ENCODE assay signal across 14 cellular contexts in the genomic region with DNA sequence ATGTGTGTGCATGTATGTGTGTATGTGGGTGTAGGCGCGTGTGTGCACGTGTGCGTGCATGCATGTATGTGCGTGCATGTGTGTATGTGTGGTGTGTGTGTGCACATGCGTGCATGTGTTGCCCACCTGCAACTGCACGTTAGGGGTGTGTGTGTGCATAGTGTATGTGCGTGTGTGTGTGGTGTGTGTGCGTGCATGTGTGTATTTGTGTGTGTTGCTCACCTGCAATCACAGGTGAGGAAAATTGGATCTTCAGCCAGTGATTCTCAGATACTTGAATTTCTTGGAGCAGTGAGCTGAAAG. TPM values are rescaled to one million over a fixed set of nuclear protein-coding genes. Genes with fewer than 3 reads are reported as not detected.
A peak's percentile ranks its signal among the peaks of the same experiment; 100 is the strongest.
DNase-seq lines count a peak whose midpoint lies in the region; FAIRE-seq and TF ChIP-seq lines count a peak whose summit lies in the region.
"Had no signal": no experiment of that assay in that cellular context is flagged by ENCODE, and none has a peak within 500 bp of the region (broad histone marks: within the 10 kb centered on the region; RNA-seq: fewer than 3 reads in every experiment).

No MANE protein-coding gene starts in this region.

- H2AK5ac ChIP-seq in H1 (ENCODE audit: low read depth, low read length): peak overlapping the region; percentile 58; the same call in 1 of the 2 replicates

- H4K91ac ChIP-seq in H1 (replicated peaks; ENCODE audit: insufficient read length, low read length): peak overlapping the region; percentile 89

- H3K23ac ChIP-seq in H1 (ENCODE audit: insufficient read length): no peak overlapping the region

- peak; percentile 87 for FAIRE-seq in HTR-8/SVneo (lab: Jason Lieb, UNC)
- no peak for FAIRE-seq in H1 (lab: Jason Lieb, UNC)
- FAIRE-seq: K562 had no signal

- TF ChIP-seq CTCF in H1 (IDR thresholded peaks at IDR 0.05; ENCODE audit: control extremely low read depth in 1 of 3, insufficient read depth in 1 of 3, low read depth in 1 of 3, low read length in 3 of 3) (no peak), mesothelial cell of epicardium (IDR thresholded peaks at IDR 0.05; ENCODE audit: unreplicated experiment) (no peak), transverse colon (IDR thresholded peaks at IDR 0.05) (no peak)

- no peak overlapping the region for H3K56ac ChIP-seq in H1 (replicated peaks; ENCODE audit: insufficient read length, low read depth, low read length)

- no peak overlapping the region for H4K8ac ChIP-seq in H1 (ENCODE audit: extremely low read depth, insufficient read depth, low read length)

- H2BK120ac ChIP-seq in H1 (replicated peaks; ENCODE audit: low read depth, low read length): peak overlapping the region; percentile 33

- H4K20me1 ChIP-seq in H1 (replicated peaks in 1 of 2; ENCODE audit: control insufficient read depth in 1 of 2, insufficient read depth in 2 of 2, low read length in 2 of 2): peaks cover 0 to 3% of the 10 kb centered on the region in 2 experiments

- no peak overlapping the region for H4K5ac ChIP-seq in H1 (ENCODE audit: insufficient read length, low read depth, low read length)

- H3K36me3 Mint-ChIP-seq in mesothelial cell of epicardium: no peaks in the 10 kb centered on the region

- H3K18ac ChIP-seq in H1 (ENCODE audit: extremely low read depth, low read length): no peak overlapping the region

- H3K79me2 ChIP-seq in H1 (ENCODE audit: control insufficient read depth in 1 of 2, insufficient read depth in 2 of 2, low read length in 2 of 2): no peaks in the 10 kb centered on the region

- no peak overlapping the region for H3K4me3 ChIP-seq in H1 (ENCODE audit: extremely low read depth in 1 of 4, insufficient read depth in 2 of 4, low read depth in 3 of 4, low read length in 4 of 4)
- H3K4me3 ChIP-seq in transverse colon: no peak overlapping the region
- H3K4me3 ChIP-seq: K562, PC-9 had no signal

- no peaks in the 10 kb centered on the region for H3K9me3 Mint-ChIP-seq in mesothelial cell of epicardium
- H3K9me3 Mint-ChIP-seq: CD14-positive monocyte had no signal

- CTCF ChIA-PET in H1 (lab: Charles Lee; ENCODE audit: partially characterized antibody): interaction anchor here (0.7 to 3.1 kb wide), 2 partner anchors 217 to 219 kb away, joined by 4 to 18 read pairs; no protein-coding TSS in a partner anchor

- H3K27me3 ChIP-seq in H1 (replicated peaks in 1 of 4; ENCODE audit: control insufficient read depth in 3 of 4, extremely low read depth in 1 of 4, insufficient read depth in 3 of 4, low read length in 3 of 4) (no peaks in the 10 kb centered on the region), transverse colon (no peaks in the 10 kb centered on the region)

- no peaks in the 10 kb centered on the region for H3K23me2 ChIP-seq in H1 (ENCODE audit: low read depth, low read length)

- peak overlapping the region; percentile 63; the same call in 1 of the 2 replicates for H2BK15ac ChIP-seq in H1 (ENCODE audit: low read length)

- no peak overlapping the region for H3K4me3 Mint-ChIP-seq in mesothelial cell of epicardium

- no peak overlapping the region for H3K9ac ChIP-seq in H1 (replicated peaks in 1 of 4; ENCODE audit: extremely low read depth in 1 of 4, low read depth in 3 of 4, low read length in 3 of 4)

- H3K4me1 Mint-ChIP-seq in mesothelial cell of epicardium: peaks cover 2% of the 10 kb centered on the region

- H3K27ac ChIP-seq in H1 (ENCODE audit: low read depth, low read length) (no peak overlapping the region), transverse colon (no peak overlapping the region)
- H3K27ac ChIP-seq: PC-9 had no signal

- H2AFZ ChIP-seq in H1 (ENCODE audit: low read length): no peak overlapping the region
- H2AFZ ChIP-seq: PC-9 had no signal

- TF ChIP-seq POLR2A in H1 (IDR thresholded peaks at IDR 0.05; ENCODE audit: control extremely low read depth in 1 of 2, low read depth in 2 of 2, low read length in 2 of 2) (no peak), transverse colon (IDR thresholded peaks at IDR 0.05) (peak; percentile 8)

- no peak for TF ChIP-seq RAD21 in H1 (IDR thresholded peaks at IDR 0.05 in 1 of 2, conservative IDR thresholded peaks at IDR 0.05 in 1 of 2; ENCODE audit: low read depth in 2 of 2, low read length in 2 of 2)

- peak overlapping the region; percentile 18; the same call in 1 of the 2 replicates for H2BK12ac ChIP-seq in H1 (ENCODE audit: low read depth, low read length)

- 91% methylated on average over 9 of the region's 9 CpGs; no CpG with 5 or more reads in 1 of the 2 experiments for WGBS in H1 (ENCODE audit: extremely low coverage in 1 of 2, insufficient coverage in 1 of 2, insufficient read length in 1 of 2, insufficient replicate concordance in 2 of 2, low coverage in 1 of 2, low lambda C conversion rate in 2 of 2, missing lambda C conversion rate in 1 of 2), 2 experiments
- 95 to 97% methylated on average over 7 to 9 of the region's 9 CpGs for WGBS in transverse colon (ENCODE audit: low coverage in 1 of 2), 2 donors

- H3K4me1 ChIP-seq in H1 (replicated peaks in 1 of 4; ENCODE audit: control insufficient read depth in 3 of 4, insufficient read depth in 4 of 4, low read length in 3 of 4) (peaks cover 0 to 16% (median 12%) of the 10 kb centered on the region in 4 experiments; a peak in 6 of 7 replicates), transverse colon (peaks cover 0 to 7% (median 2%) of the 10 kb centered on the region in 4 donors)

- no peaks in the 10 kb centered on the region for H3K79me1 ChIP-seq in H1 (ENCODE audit: low read depth, low read length)

- no peaks in the 10 kb centered on the region; a peak in 1 of 8 replicates for H3K36me3 ChIP-seq in H1 (ENCODE audit: control insufficient read depth in 2 of 4, insufficient read depth in 4 of 4, low read length in 3 of 4)
- no peaks in the 10 kb centered on the region for H3K36me3 ChIP-seq in transverse colon

- H3K4me2 ChIP-seq in H1 (ENCODE audit: insufficient read depth in 1 of 2, low read depth in 2 of 2, low read length in 2 of 2): no peak overlapping the region

- no peak overlapping the region for H3K27ac Mint-ChIP-seq in mesothelial cell of epicardium
- H3K27ac Mint-ChIP-seq: CD14-positive monocyte had no signal

- no peak overlapping the region for H2BK5ac ChIP-seq in H1 (ENCODE audit: low read depth, low read length)

- no peaks in the 10 kb centered on the region for H3K9me3 ChIP-seq in H1 (ENCODE audit: insufficient read depth in 2 of 2, low read depth in 1 of 2, low read length in 1 of 2)
- no peaks in the 10 kb centered on the region for H3K9me3 ChIP-seq in transverse colon
- H3K9me3 ChIP-seq: Caco-2 had no signal

- POLR2A ChIA-PET in H1 (lab: Charles Lee; ENCODE audit: partially characterized antibody): no interaction called here

- intact Hi-C loops in transverse colon (cut with DNase I; ENCODE audit: low total_unique reads): loop anchor here (5.0 to 10.0 kb wide), 2 partner anchors 171 to 213 kb away; a partner anchor contains a TSS

- H3K27me3 Mint-ChIP-seq in mesothelial cell of epicardium (ENCODE audit: low read depth): peaks cover 17% of the 10 kb centered on the region

- no peak for DNase-seq in HTR-8/SVneo (ENCODE audit: insufficient read length, low spot score)
- DNase-seq in H1 (ENCODE audit: low read depth in 1 of 2, low spot score in 2 of 2): no peak
- DNase-seq in mesothelial cell of epicardium (ENCODE audit: low spot score in 2 of 2, unreplicated experiment in 2 of 2): peak; percentile 1 to 26
- no peak for DNase-seq in transverse colon
- DNase-seq in glomerular visceral epithelial cell (ENCODE audit: extremely low spot score): no peak
- DNase-seq in activated naive CD4-positive, alpha-beta T cell (lab: John Stamatoyannopoulos, UW): no peak
- no peak for DNase-seq in activated CD4-positive, CD25-positive, alpha-beta regulatory T cell treated with anti-CD3 and anti-CD28 coated beads, Interleukin-2, amount 50 U/mL, for 72 hours
- DNase-seq: DMS53, NCI-H1436 treated with DMSO at 0.1 percent for 48 hours, PC-9, Right ventricle myocardium superior had no signal

- in situ Hi-C loops in transverse colon (cut with MboI; ENCODE audit: low pct_ligation_motif_present in 1 of 4, low pct_unique_long_range_greater_than_20kb in 1 of 4, low sequenced_read_pairs in 3 of 4): loop anchor here (10.0 to 25.0 kb wide), 4 partner anchors 173 to 648 kb away; a partner anchor contains a TSS

- peak overlapping the region; percentile 40; the same call in 1 of the 2 replicates for H2BK20ac ChIP-seq in H1 (ENCODE audit: low read length)

- peak overlapping the region; percentile 80 for H3K4ac ChIP-seq in H1 (replicated peaks; ENCODE audit: insufficient read length, low read depth, low read length)

- no peak overlapping the region for H3K14ac ChIP-seq in H1 (ENCODE audit: insufficient read length)

- TF ChIP-seq EP300 in H1 (IDR thresholded peaks at IDR 0.05; ENCODE audit: borderline replicate concordance in 1 of 2, low read depth in 2 of 2, low read length in 2 of 2): no peak
- TF ChIP-seq EP300 in transverse colon (IDR thresholded peaks at IDR 0.05; ENCODE audit: low read depth): no peak

TF ChIP-seq in H1, 55 proteins besides CTCF, POLR2A, EP300 and RAD21 (continues in another document):
- no peak for TF ChIP-seq RFX5 (IDR thresholded peaks at IDR 0.05; ENCODE audit: borderline replicate concordance, low read depth, low read length)
- TF ChIP-seq TCF12 (IDR thresholded peaks at IDR 0.05; ENCODE audit: low read depth, low read length): no peak
- no peak for TF ChIP-seq SUZ12 (IDR thresholded peaks at IDR 0.05; ENCODE audit: low read length)
- TF ChIP-seq, protein P1, sequence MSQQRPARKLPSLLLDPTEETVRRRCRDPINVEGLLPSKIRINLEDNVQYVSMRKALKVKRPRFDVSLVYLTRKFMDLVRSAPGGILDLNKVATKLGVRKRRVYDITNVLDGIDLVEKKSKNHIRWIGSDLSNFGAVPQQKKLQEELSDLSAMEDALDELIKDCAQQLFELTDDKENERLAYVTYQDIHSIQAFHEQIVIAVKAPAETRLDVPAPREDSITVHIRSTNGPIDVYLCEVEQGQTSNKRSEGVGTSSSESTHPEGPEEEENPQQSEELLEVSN (IDR thresholded peaks at IDR 0.05): no peak
- TF ChIP-seq TBP (IDR thresholded peaks at IDR 0.05; ENCODE audit: low read depth, low read length): no peak
- no peak for TF ChIP-seq SAP30 (IDR thresholded peaks at IDR 0.05; ENCODE audit: insufficient read depth, insufficient replicate concordance, low read length)
- no peak for TF ChIP-seq NANOG (IDR thresholded peaks at IDR 0.05; ENCODE audit: insufficient read depth, low read depth, low read length, poor library complexity, severe bottlenecking)

RNA-seq across cellular contexts. Expression of a gene that starts 54.3 kb away (rescaled TPM):
- 22.4 and 25.7 TPM in 2 replicates for total RNA-seq in H1 (2021; fragmentation: NEBNext Ultra II Directional; extraction: Animal tissue kit (Norgen Biotek cat#: 25700))
- polyA plus RNA-seq in H1 (2011; rRNA removed): 24.9 and 31.8 TPM in 2 replicates
- polyA plus RNA-seq in H1 (2011; cell fraction: cytosol; rRNA removed): 20.5 TPM
- polyA plus RNA-seq in H1 (2011; cell fraction: nucleus; rRNA removed): 32.8 TPM
- 12.9 to 23.2 TPM (median 21.1 TPM) in 4 replicates for polyA plus RNA-seq in H1 (2012, experiment 1 of 2)
- 18.0 TPM for polyA plus RNA-seq in H1 (2012, experiment 2 of 2)
- 36.9 TPM for polyA plus RNA-seq in H1 (2013, experiment 1 of 2)
- polyA plus RNA-seq in H1 (2013, experiment 2 of 2): 38.9 TPM
- polyA minus RNA-seq in H1 (2011; rRNA and poly(A)+ RNA removed): 14.8 and 15.0 TPM in 2 replicates
- polyA minus RNA-seq in H1 (2011; cell fraction: cytosol; rRNA and poly(A)+ RNA removed): 12.3 TPM
- polyA minus RNA-seq in H1 (2011; cell fraction: nucleus; rRNA and poly(A)+ RNA removed): 9.7 TPM
- total RNA-seq in mesothelial cell of epicardium (39.6 to 42.0 TPM (median 40.8 TPM) in 3 replicates), transverse colon (100 to 1,000 TPM; 335 to 641 (median 446) TPM)

Comparison
In these comparisons a context has a peak if more than half of its experiments do, and no peak if none do; other contexts are left out.
1. DNase-seq: peak in mesothelial cell of epicardium (2 of 2); none in HTR-8/SVneo (single experiment), H1 (0 of 2), transverse colon (single experiment), glomerular visceral epithelial cell (single experiment), activated naive CD4-positive, alpha-beta T cell (0 of 4) and activated CD4-positive, CD25-positive, alpha-beta regulatory T cell treated with anti-CD3 and anti-CD28 coated beads, Interleukin-2, amount 50 U/mL, for 72 hours (single experiment).